ENCODE assay signal across 1 cellular context in genomic region chr5:94326579-94326978, GRCh38.
TF ChIP-seq lines count a peak whose summit lies in the region.

No MANE protein-coding gene starts in this region.

TF ChIP-seq in GM23338, 12 proteins besides CTCF, POLR2A, EP300 and RAD21 (continued from another document):
- TF ChIP-seq REST (IDR thresholded peaks at IDR 0.05; ENCODE audit: unreplicated experiment) (no peak), ZNF462 (CRISPR knock-in tag; IDR thresholded peaks at IDR 0.05) (no peak), ZNF331 (CRISPR knock-in tag; IDR thresholded peaks at IDR 0.05; ENCODE audit: low read depth) (no peak), NANOG (IDR thresholded peaks at IDR 0.05; ENCODE audit: borderline replicate concordance) (no peak), CREB1 (CRISPR knock-in tag; IDR thresholded peaks at IDR 0.05; ENCODE audit: low read depth) (no peak), ETS1 (IDR thresholded peaks at IDR 0.05) (no peak)
TF ChIP-seq in GM23338: peak in this region for 0.
